ENCODE assay signal across 14 cellular contexts in the genomic region with DNA sequence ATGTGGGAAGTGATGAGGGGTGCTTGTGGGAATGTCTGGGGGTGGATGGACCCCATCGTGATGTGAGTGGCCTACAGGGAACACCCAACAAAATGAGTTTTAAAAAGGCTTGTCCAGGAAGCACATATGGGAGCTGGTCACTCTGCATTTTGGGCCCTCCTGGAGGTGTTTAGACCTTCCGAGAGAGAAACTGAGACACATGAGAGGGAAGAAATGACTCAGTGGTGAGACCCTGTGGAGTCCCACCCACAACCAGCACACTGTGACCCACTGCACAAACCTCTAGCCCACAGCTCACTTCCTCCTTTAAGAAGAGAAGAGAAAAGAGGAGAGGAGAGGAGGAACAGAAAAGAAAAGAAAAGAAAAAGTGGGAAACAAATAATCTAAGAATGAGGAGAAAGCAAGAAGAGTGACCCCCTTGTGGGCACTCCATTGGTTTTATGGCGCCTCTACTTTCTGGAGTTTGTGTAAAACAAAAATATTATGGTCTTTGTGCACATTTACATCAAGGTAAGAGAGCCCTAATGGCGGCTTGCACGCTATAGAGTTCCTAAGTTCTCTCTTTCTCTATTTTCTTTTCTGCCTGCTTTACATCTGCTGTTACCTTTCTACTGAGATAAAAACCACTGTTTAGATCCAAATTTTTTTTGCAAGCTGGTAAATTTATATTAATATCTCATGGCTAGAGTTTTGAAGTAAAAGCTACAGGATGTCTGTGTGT. TPM values are rescaled to one million over a fixed set of nuclear protein-coding genes. Genes with fewer than 3 reads are reported as not detected.
DNase-seq lines count a peak whose midpoint lies in the region; ATAC-seq and TF ChIP-seq lines count a peak whose summit lies in the region.
"Had no signal": no experiment of that assay in that cellular context is flagged by ENCODE, and none has a peak within 500 bp of the region (broad histone marks: within the 10 kb centered on the region; RNA-seq: fewer than 3 reads in every experiment).

No MANE protein-coding gene starts in this region.

- no peaks in the 10 kb centered on the region for H4K20me1 ChIP-seq in Karpas-422 (ENCODE audit: insufficient read depth, low read depth, low read length)

- H3K27me3 ChIP-seq in thoracic aorta (replicated peaks; ENCODE audit: insufficient read depth): no peaks in the 10 kb centered on the region
- H3K27me3 ChIP-seq in Karpas-422 (ENCODE audit: low read length): peaks cover 3% of the 10 kb centered on the region; the same call in 1 of the 2 replicates

- CTCF ChIA-PET in activated naive CD4-positive, alpha-beta T cell treated with anti-CD3 and anti-CD28 coated beads for 36 hours (lab: Charles Lee): no interaction called here

- H2AFZ ChIP-seq in Karpas-422 (ENCODE audit: low read length): no peak overlapping the region

- H3K4me3 ChIP-seq in thoracic aorta (peak overlapping the region; percentile 47), Karpas-422 (ENCODE audit: low read length) (no peak overlapping the region)

- peak in 1 of 2 donors; percentile 44 for ATAC-seq in activated T-cell treated with anti-CD3 and anti-CD28 coated beads, Interleukin-2, amount 50 U/mL, for 72 hours (replicated peaks in 1 of 2)
- peak; percentile 91 for ATAC-seq in HG02610 (IDR thresholded peaks at IDR 0.05; ENCODE audit: unreplicated experiment)
- ATAC-seq in HG03571 (IDR thresholded peaks at IDR 0.05; ENCODE audit: unreplicated experiment): peak; percentile 81
- no peak for ATAC-seq in thoracic aorta (ENCODE audit: insufficient number of reproducible peaks, low FRiP score, low read depth)

- no peaks in the 10 kb centered on the region for H3K79me2 ChIP-seq in Karpas-422 (ENCODE audit: low read length)

- H3K4me2 ChIP-seq in Karpas-422 (ENCODE audit: low read depth, low read length, poor library complexity, severe bottlenecking): no peak overlapping the region

- intact Hi-C loops in activated naive CD4-positive, alpha-beta T cell treated with anti-CD3 and anti-CD28 coated beads for 36 hours (cut with micrococcal nuclease): no loop called here

- peak overlapping the region; percentile 19 to 67 for H3K4me3 Mint-ChIP-seq in activated T-cell treated with anti-CD3 and anti-CD28 coated beads, Interleukin-2, amount 50 U/mL, for 72 hours
- H3K4me3 Mint-ChIP-seq in activated T-cell treated with anti-CD3 and anti-CD28 coated beads, Interleukin-2, amount 50 U/mL, for 24 hours: no peak overlapping the region
- H3K4me3 Mint-ChIP-seq in activated naive CD4-positive, alpha-beta T cell treated with anti-CD3 and anti-CD28 coated beads for 36 hours: no peak overlapping the region
- H3K4me3 Mint-ChIP-seq: T-helper 1 cell treated with Interleukin-12 subunit alpha and Interleukin-12 subunit beta and Interleukin-4 antibody, amounts not matched to agents 30 μg/mL and 1 μg/mL, for 36 hours had no signal

- no peaks in the 10 kb centered on the region for H3K36me3 ChIP-seq in thoracic aorta
- no peaks in the 10 kb centered on the region for H3K36me3 ChIP-seq in Karpas-422 (ENCODE audit: insufficient read depth, low read length)

- no peaks in the 10 kb centered on the region for H3K4me1 Mint-ChIP-seq in activated T-cell treated with anti-CD3 and anti-CD28 coated beads, Interleukin-2, amount 50 U/mL, for 72 hours (ENCODE audit: low read depth)
- no peaks in the 10 kb centered on the region for H3K4me1 Mint-ChIP-seq in activated T-cell treated with anti-CD3 and anti-CD28 coated beads, Interleukin-2, amount 50 U/mL, for 24 hours (ENCODE audit: low read depth)
- no peaks in the 10 kb centered on the region for H3K4me1 Mint-ChIP-seq in activated naive CD4-positive, alpha-beta T cell treated with anti-CD3 and anti-CD28 coated beads for 36 hours (ENCODE audit: low read depth)

- H3K27ac ChIP-seq in thoracic aorta (no peak overlapping the region), Karpas-422 (ENCODE audit: low read length) (no peak overlapping the region)

- TF ChIP-seq CTCF in thoracic aorta (IDR thresholded peaks at IDR 0.05): no peak

- H3K4me1 ChIP-seq in thoracic aorta (ENCODE audit: control insufficient read depth in 1 of 2, low read depth in 2 of 2): no peaks in the 10 kb centered on the region
- peaks cover 11% of the 10 kb centered on the region for H3K4me1 ChIP-seq in Karpas-422 (ENCODE audit: low read length)

- H3K9me2 ChIP-seq in Karpas-422 (replicated peaks; ENCODE audit: insufficient read depth, low read length): no peaks in the 10 kb centered on the region

- no peak overlapping the region for H3K9ac ChIP-seq in Karpas-422 (ENCODE audit: low read length)

- H3K27me3 Mint-ChIP-seq in activated T-cell treated with anti-CD3 and anti-CD28 coated beads, Interleukin-2, amount 50 U/mL, for 72 hours (ENCODE audit: low read depth): peaks cover 25% of the 10 kb centered on the region
- H3K27me3 Mint-ChIP-seq in activated T-cell treated with anti-CD3 and anti-CD28 coated beads, Interleukin-2, amount 50 U/mL, for 24 hours: peaks cover 4% of the 10 kb centered on the region
- H3K27me3 Mint-ChIP-seq in activated naive CD4-positive, alpha-beta T cell treated with anti-CD3 and anti-CD28 coated beads for 36 hours (ENCODE audit: low read depth): no peaks in the 10 kb centered on the region

- H3K9me3 ChIP-seq in thoracic aorta (no peaks in the 10 kb centered on the region), Karpas-422 (ENCODE audit: low read length) (no peaks in the 10 kb centered on the region)

- peaks cover 0 to 2% of the 10 kb centered on the region in 2 donors for H3K36me3 Mint-ChIP-seq in activated T-cell treated with anti-CD3 and anti-CD28 coated beads, Interleukin-2, amount 50 U/mL, for 72 hours (ENCODE audit: insufficient read depth in 2 of 2)
- no peaks in the 10 kb centered on the region for H3K36me3 Mint-ChIP-seq in activated T-cell treated with anti-CD3 and anti-CD28 coated beads, Interleukin-2, amount 50 U/mL, for 24 hours (ENCODE audit: low read depth)
- peaks cover 1% of the 10 kb centered on the region for H3K36me3 Mint-ChIP-seq in activated naive CD4-positive, alpha-beta T cell treated with anti-CD3 and anti-CD28 coated beads for 36 hours (ENCODE audit: low read depth)

- H3K27ac Mint-ChIP-seq in activated T-cell treated with anti-CD3 and anti-CD28 coated beads, Interleukin-2, amount 50 U/mL, for 72 hours: peak overlapping the region; percentile 89
- no peak overlapping the region for H3K27ac Mint-ChIP-seq in activated T-cell treated with anti-CD3 and anti-CD28 coated beads, Interleukin-2, amount 50 U/mL, for 24 hours
- H3K27ac Mint-ChIP-seq in activated naive CD4-positive, alpha-beta T cell treated with anti-CD3 and anti-CD28 coated beads for 36 hours: no peak overlapping the region
- H3K27ac Mint-ChIP-seq: T-helper 1 cell treated with Interleukin-12 subunit alpha and Interleukin-12 subunit beta and Interleukin-4 antibody, amounts not matched to agents 30 μg/mL and 1 μg/mL, for 36 hours had no signal

- peak in 1 of 2 donors; percentile 8 for DNase-seq in activated T-cell treated with anti-CD3 and anti-CD28 coated beads, Interleukin-2, amount 50 U/mL, for 72 hours
- no peak for DNase-seq in activated T-cell treated with anti-CD3 and anti-CD28 coated beads, Interleukin-2, amount 50 U/mL, for 24 hours
- no peak for DNase-seq in thoracic aorta (ENCODE audit: low spot score)
- no peak for DNase-seq in HUDEP-2 (lab: John Stamatoyannopoulos, UW; ENCODE audit: unreplicated experiment in 76 of 76)
- DNase-seq in Karpas-422: no peak
- no peak for DNase-seq in activated naive CD4-positive, alpha-beta T cell treated with anti-CD3 and anti-CD28 coated beads for 36 hours
- DNase-seq: activated gamma-delta T cell; NCI-H1417 treated with DMSO at 0.1 percent for 48 hours; stimulated activated CD4-positive, alpha-beta T cell treated with anti-CD3 and anti-CD28 coated beads, Interleukin-1b, Interleukin-23, amount 100 ng/mL, for 48 hours had no signal

- peaks cover 2% of the 10 kb centered on the region in 2 donors for H3K9me3 Mint-ChIP-seq in activated T-cell treated with anti-CD3 and anti-CD28 coated beads, Interleukin-2, amount 50 U/mL, for 72 hours
- H3K9me3 Mint-ChIP-seq in activated T-cell treated with anti-CD3 and anti-CD28 coated beads, Interleukin-2, amount 50 U/mL, for 24 hours: peaks cover 7% of the 10 kb centered on the region
- H3K9me3 Mint-ChIP-seq in activated naive CD4-positive, alpha-beta T cell treated with anti-CD3 and anti-CD28 coated beads for 36 hours: peaks cover 5% of the 10 kb centered on the region

RNA-seq across cellular contexts. Expression of gene LILRB1, which starts 13.3 kb away (rescaled TPM):
- total RNA-seq in activated T-cell treated with anti-CD3 and anti-CD28 coated beads, Interleukin-2, amount 50 U/mL, for 72 hours: 1 to 10 TPM in 1 of 2 donors, under 1 TPM in 1; 0.38 to 3.6 TPM
- 10 to 100 TPM in 1 of 2 donors, 1 to 10 TPM in 1; 7.9 to 10.0 TPM for total RNA-seq in thoracic aorta
- total RNA-seq in Karpas-422 (2014; rRNA removed; shearing (Covaris generic); ENCODE audit: low replicate concordance): 0.07 and 5.2 TPM in 2 replicates
- under 1 TPM in 1 of 2 experiments, not detected in 1; 0.36 TPM for total RNA-seq in activated naive CD4-positive, alpha-beta T cell treated with anti-CD3 and anti-CD28 coated beads for 36 hours
- total RNA-seq: epithelial cell of proximal tubule, lung microvascular endothelial cell had no signal

RNA-seq across cellular contexts. Expression of gene LILRA1, which starts 23.6 kb away (rescaled TPM):
- total RNA-seq in activated T-cell treated with anti-CD3 and anti-CD28 coated beads, Interleukin-2, amount 50 U/mL, for 72 hours: not detected
- total RNA-seq in thoracic aorta: 1 to 10 TPM; 2.7 to 3.0 TPM
- total RNA-seq in Karpas-422 (2014; rRNA removed; shearing (Covaris generic); ENCODE audit: low replicate concordance): not detected in 2 replicates
- total RNA-seq in activated naive CD4-positive, alpha-beta T cell treated with anti-CD3 and anti-CD28 coated beads for 36 hours: not detected
- total RNA-seq: epithelial cell of proximal tubule, lung microvascular endothelial cell had no signal

RNA-seq across cellular contexts. Expression of gene LILRA2, which starts 43.4 kb away (rescaled TPM):
- total RNA-seq in activated T-cell treated with anti-CD3 and anti-CD28 coated beads, Interleukin-2, amount 50 U/mL, for 72 hours: not detected
- 1 to 10 TPM in 1 of 2 donors, under 1 TPM in 1; 0.68 to 3.1 TPM for total RNA-seq in thoracic aorta
- not detected in 2 replicates for total RNA-seq in Karpas-422 (2014; rRNA removed; shearing (Covaris generic); ENCODE audit: low replicate concordance)
- not detected for total RNA-seq in activated naive CD4-positive, alpha-beta T cell treated with anti-CD3 and anti-CD28 coated beads for 36 hours
- total RNA-seq: epithelial cell of proximal tubule, lung microvascular endothelial cell had no signal

RNA-seq across cellular contexts. Expression of gene LILRB4, which starts 45.8 kb away (rescaled TPM):
- not detected for total RNA-seq in activated T-cell treated with anti-CD3 and anti-CD28 coated beads, Interleukin-2, amount 50 U/mL, for 72 hours
- 10 to 100 TPM in 1 of 2 donors, 1 to 10 TPM in 1; 8.5 to 22.5 TPM for total RNA-seq in thoracic aorta
- not detected in 2 replicates for total RNA-seq in Karpas-422 (2014; rRNA removed; shearing (Covaris generic); ENCODE audit: low replicate concordance)
- not detected for total RNA-seq in activated naive CD4-positive, alpha-beta T cell treated with anti-CD3 and anti-CD28 coated beads for 36 hours
- total RNA-seq: epithelial cell of proximal tubule, lung microvascular endothelial cell had no signal

Comparison
In these comparisons a context has a peak if more than half of its experiments do, and no peak if none do; other contexts are left out.
1. H3K4me3 Mint-ChIP-seq: peak in activated T-cell treated with anti-CD3 and anti-CD28 coated beads, Interleukin-2, amount 50 U/mL, for 72 hours (2 of 2); none in activated T-cell treated with anti-CD3 and anti-CD28 coated beads, Interleukin-2, amount 50 U/mL, for 24 hours (single experiment) and activated naive CD4-positive, alpha-beta T cell treated with anti-CD3 and anti-CD28 coated beads for 36 hours (single experiment).